Comparison of ENCODE assay signal across 8 cellular contexts in the genomic region with DNA sequence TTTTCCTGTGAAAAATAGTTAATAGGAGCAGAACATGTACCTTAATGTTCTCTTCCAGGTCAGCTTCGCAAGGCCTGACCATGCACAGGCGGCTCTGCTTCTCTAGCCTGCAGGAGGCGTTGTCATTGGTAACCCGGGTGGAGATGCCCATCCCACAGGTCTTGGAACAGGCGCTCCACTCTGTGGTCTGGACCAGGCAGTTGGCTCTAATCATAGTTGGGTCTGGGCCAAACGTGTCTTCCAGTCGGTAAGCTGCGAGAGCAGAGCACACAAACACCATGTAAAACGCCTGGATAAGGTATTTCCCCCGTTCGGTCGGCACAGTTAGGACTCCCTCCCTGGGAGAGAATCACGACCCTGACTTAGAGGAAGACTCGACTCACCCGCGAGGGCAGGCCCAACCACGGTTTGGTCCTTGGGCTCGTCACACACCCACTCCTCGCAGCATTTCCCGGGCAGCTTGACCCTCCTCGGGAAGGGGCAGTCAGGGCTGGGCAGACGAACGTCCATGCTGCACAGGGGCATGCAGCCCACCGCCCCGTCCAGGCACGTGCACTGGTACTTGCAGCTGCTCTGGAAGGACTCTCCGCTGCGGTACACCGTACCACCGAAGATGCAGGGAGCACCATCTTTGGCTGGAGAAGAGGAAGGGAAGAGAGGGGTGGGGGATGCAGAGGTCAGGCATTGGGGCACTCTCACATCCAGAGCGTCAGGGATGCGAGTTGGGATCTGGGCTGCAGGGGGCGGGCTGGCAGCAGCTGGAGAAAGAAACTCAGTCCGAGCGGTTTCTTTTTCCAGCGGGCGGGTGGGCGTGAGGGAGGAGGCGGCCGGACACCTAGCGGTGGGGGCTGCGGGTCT. TPM values are rescaled to one million over a fixed set of nuclear protein-coding genes. Genes with fewer than 3 reads are reported as not detected.
DNase-seq lines count a peak whose midpoint lies in the region; ATAC-seq and TF ChIP-seq lines count a peak whose summit lies in the region.

No MANE protein-coding gene starts in this region.

- ATAC-seq in activated CD4-positive, CD25-positive, alpha-beta regulatory T cell treated with anti-CD3 and anti-CD28 coated beads, Interleukin-2, amount 50 U/mL, for 24 hours, result peak; percentile 10 to 29

- peaks cover 6% of the 10 kb centered on the region for H3K4me1 Mint-ChIP-seq in T-helper 2 cell treated with Interferon-gamma antibody and Interleukin-4, amounts not matched to agents 5 μg/mL and 100 μg/mL, for 36 hours (ENCODE audit: low read depth)
- peaks cover 29% of the 10 kb centered on the region for H3K4me1 Mint-ChIP-seq in endothelial cell (ENCODE audit: unreplicated experiment)

- H3K27ac Mint-ChIP-seq in T-helper 2 cell treated with Interferon-gamma antibody and Interleukin-4, amounts not matched to agents 5 μg/mL and 100 μg/mL, for 36 hours, result no peak overlapping the region
- peak overlapping the region; percentile 57 for H3K27ac Mint-ChIP-seq in endothelial cell (ENCODE audit: unreplicated experiment)

- no peaks in the 10 kb centered on the region for H3K36me3 Mint-ChIP-seq in T-helper 2 cell treated with Interferon-gamma antibody and Interleukin-4, amounts not matched to agents 5 μg/mL and 100 μg/mL, for 36 hours (ENCODE audit: low read depth)
- peaks cover 6% of the 10 kb centered on the region for H3K36me3 Mint-ChIP-seq in endothelial cell (ENCODE audit: low read depth, unreplicated experiment)

- peaks cover 6 to 48% (median 25%) of the 10 kb centered on the region in 5 donors for H3K4me1 ChIP-seq in subcutaneous abdominal adipose tissue (ENCODE audit: control insufficient read depth in 5 of 5, insufficient read depth in 5 of 5, low read length in 5 of 5)

- peak overlapping the region; percentile 74 to 90 (median 83) for H3K4me3 ChIP-seq in subcutaneous abdominal adipose tissue (ENCODE audit: low read depth in 1 of 5, low read length in 5 of 5)

- H3K9me3 Mint-ChIP-seq in T-helper 2 cell treated with Interferon-gamma antibody and Interleukin-4, amounts not matched to agents 5 μg/mL and 100 μg/mL, for 36 hours, result no peaks in the 10 kb centered on the region
- H3K9me3 Mint-ChIP-seq in endothelial cell (ENCODE audit: unreplicated experiment), result no peaks in the 10 kb centered on the region

- H3K9me3 ChIP-seq in subcutaneous abdominal adipose tissue (ENCODE audit: control insufficient read depth in 5 of 5, low read length in 5 of 5), result no peaks in the 10 kb centered on the region

- DNase-seq in activated CD4-positive, CD25-positive, alpha-beta regulatory T cell (lab: John Stamatoyannopoulos, UW), result no peak
- DNase-seq in Kasumi-1 (lab: John Stamatoyannopoulos, UW) (peak; percentile 41 to 73), endothelial cell (ENCODE audit: low spot score) (peak; percentile 83), lung microvascular endothelial cell (ENCODE audit: low read depth in 2 of 2) (peak; percentile 86 to 89), activated gamma-delta T cell (lab: John Stamatoyannopoulos, UW) (no peak)
- no peak for DNase-seq in T-helper 2 cell treated with Interferon-gamma antibody and Interleukin-4, amounts not matched to agents 5 μg/mL and 100 μg/mL, for 36 hours (ENCODE audit: low spot score)

- H3K27ac ChIP-seq in subcutaneous abdominal adipose tissue (ENCODE audit: low read depth, low read length), result peak overlapping the region; percentile 77

- no peak for TF ChIP-seq CTCF in endothelial cell (IDR thresholded peaks at IDR 0.05; ENCODE audit: unreplicated experiment)

- H3K36me3 ChIP-seq in subcutaneous abdominal adipose tissue (ENCODE audit: control insufficient read depth in 5 of 5, insufficient read depth in 5 of 5, low read length in 5 of 5), result peaks cover 0 to 10% (median 0%) of the 10 kb centered on the region in 5 donors

- H3K27me3 ChIP-seq in subcutaneous abdominal adipose tissue (ENCODE audit: control insufficient read depth in 5 of 5, insufficient read depth in 4 of 5, low read length in 5 of 5), result no peaks in the 10 kb centered on the region

- peaks cover 82% of the 10 kb centered on the region for H3K27me3 Mint-ChIP-seq in T-helper 2 cell treated with Interferon-gamma antibody and Interleukin-4, amounts not matched to agents 5 μg/mL and 100 μg/mL, for 36 hours (ENCODE audit: low read depth)
- H3K27me3 Mint-ChIP-seq in endothelial cell (ENCODE audit: unreplicated experiment), result peaks cover 16% of the 10 kb centered on the region

- peak overlapping the region in 4 of 5 donors; percentile 0 to 60 (median 30) for H3K9ac ChIP-seq in subcutaneous abdominal adipose tissue (ENCODE audit: low read length in 5 of 5)

- peak overlapping the region; percentile 80 for H3K4me3 Mint-ChIP-seq in T-helper 2 cell treated with Interferon-gamma antibody and Interleukin-4, amounts not matched to agents 5 μg/mL and 100 μg/mL, for 36 hours
- peak overlapping the region; percentile 90 for H3K4me3 Mint-ChIP-seq in endothelial cell (ENCODE audit: unreplicated experiment)

RNA-seq across cellular contexts. Expression of gene CCN2, which starts 1.0 kb away (rescaled TPM):
- 12.0 TPM for total RNA-seq in endothelial cell (ENCODE audit: unreplicated experiment)
- 191 and 265 TPM in 2 replicates for total RNA-seq in lung microvascular endothelial cell

Comparison
In these comparisons a context has a peak if more than half of its experiments do, and no peak if none do; other contexts are left out.
1. DNase-seq: peak in Kasumi-1 (2 of 2), endothelial cell (single experiment) and lung microvascular endothelial cell (2 of 2); none in activated CD4-positive, CD25-positive, alpha-beta regulatory T cell (0 of 4), T-helper 2 cell treated with Interferon-gamma antibody and Interleukin-4, amounts not matched to agents 5 μg/mL and 100 μg/mL, for 36 hours (single experiment) and activated gamma-delta T cell (single experiment).
2. RNA of gene CCN2, which starts 1.0 kb away (total RNA-seq): 191 to 265 TPM in lung microvascular endothelial cell; 12.0 TPM in endothelial cell (single experiment); every median in the first group is over 10 times any median in the second.